ENCODE assay signal across 1 cellular context in the genomic region with DNA sequence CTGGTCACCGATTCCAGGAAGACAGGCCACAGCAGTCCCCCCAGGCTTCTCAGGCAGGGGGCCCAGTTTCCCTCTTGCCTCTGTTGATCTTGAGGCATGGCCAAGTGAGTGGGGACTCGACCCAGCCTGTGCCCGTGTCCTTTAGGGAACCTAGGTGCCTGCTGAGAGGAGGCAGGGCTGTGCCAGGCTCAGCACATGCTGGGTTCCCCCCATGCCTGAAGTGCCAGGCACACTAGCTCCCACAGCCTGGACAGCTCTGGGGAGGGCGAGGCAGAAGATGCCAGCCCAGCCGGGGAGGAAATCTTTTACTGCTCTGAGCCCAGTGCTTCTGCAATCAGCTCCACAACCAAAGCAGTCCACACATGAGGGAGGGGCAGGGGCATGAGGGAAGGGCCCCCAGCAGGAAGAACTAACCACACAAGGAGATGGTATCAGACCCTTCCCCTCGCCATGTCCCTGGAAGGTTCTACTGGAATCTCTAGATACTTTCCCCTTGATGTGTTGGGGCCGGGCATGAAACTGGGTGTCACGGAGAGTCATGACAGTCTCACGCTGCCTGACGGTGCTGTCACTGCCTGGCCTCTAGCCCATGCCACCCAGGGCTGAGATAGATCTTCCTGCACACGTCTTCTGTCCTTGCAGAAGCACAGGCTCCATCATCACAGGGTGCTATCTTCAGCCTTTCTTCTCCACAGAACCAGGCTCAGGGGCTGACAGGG.
TF ChIP-seq lines count a peak whose summit lies in the region.

No MANE protein-coding gene starts in this region.

TF ChIP-seq in HepG2, 621 proteins besides CTCF, POLR2A, EP300 and RAD21 (continued from another document):
- TF ChIP-seq, protein P1, sequence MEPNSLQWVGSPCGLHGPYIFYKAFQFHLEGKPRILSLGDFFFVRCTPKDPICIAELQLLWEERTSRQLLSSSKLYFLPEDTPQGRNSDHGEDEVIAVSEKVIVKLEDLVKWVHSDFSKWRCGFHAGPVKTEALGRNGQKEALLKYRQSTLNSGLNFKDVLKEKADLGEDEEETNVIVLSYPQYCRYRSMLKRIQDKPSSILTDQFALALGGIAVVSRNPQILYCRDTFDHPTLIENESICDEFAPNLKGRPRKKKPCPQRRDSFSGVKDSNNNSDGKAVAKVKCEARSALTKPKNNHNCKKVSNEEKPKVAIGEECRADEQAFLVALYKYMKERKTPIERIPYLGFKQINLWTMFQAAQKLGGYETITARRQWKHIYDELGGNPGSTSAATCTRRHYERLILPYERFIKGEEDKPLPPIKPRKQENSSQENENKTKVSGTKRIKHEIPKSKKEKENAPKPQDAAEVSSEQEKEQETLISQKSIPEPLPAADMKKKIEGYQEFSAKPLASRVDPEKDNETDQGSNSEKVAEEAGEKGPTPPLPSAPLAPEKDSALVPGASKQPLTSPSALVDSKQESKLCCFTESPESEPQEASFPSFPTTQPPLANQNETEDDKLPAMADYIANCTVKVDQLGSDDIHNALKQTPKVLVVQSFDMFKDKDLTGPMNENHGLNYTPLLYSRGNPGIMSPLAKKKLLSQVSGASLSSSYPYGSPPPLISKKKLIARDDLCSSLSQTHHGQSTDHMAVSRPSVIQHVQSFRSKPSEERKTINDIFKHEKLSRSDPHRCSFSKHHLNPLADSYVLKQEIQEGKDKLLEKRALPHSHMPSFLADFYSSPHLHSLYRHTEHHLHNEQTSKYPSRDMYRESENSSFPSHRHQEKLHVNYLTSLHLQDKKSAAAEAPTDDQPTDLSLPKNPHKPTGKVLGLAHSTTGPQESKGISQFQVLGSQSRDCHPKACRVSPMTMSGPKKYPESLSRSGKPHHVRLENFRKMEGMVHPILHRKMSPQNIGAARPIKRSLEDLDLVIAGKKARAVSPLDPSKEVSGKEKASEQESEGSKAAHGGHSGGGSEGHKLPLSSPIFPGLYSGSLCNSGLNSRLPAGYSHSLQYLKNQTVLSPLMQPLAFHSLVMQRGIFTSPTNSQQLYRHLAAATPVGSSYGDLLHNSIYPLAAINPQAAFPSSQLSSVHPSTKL (CRISPR knock-in tag; IDR thresholded peaks at IDR 0.05) = no peak
- peak; percentile 6 for TF ChIP-seq ZNF883 (CRISPR knock-in tag; IDR thresholded peaks at IDR 0.05; ENCODE audit: not compliant biosample characterization)
- TF ChIP-seq ZNF496 (CRISPR knock-in tag; IDR thresholded peaks at IDR 0.05; ENCODE audit: insufficient replicate concordance) = no peak
- TF ChIP-seq FOXA1 (IDR thresholded peaks at IDR 0.05) = no peak
- TF ChIP-seq FOXA1 (CRISPR knock-in tag; IDR thresholded peaks at IDR 0.05) = no peak
- TF ChIP-seq ZNF720 (CRISPR knock-in tag; IDR thresholded peaks at IDR 0.05) = no peak
- TF ChIP-seq ZSCAN30 (CRISPR knock-in tag; IDR thresholded peaks at IDR 0.05) = no peak
- no peak for TF ChIP-seq CREM (IDR thresholded peaks at IDR 0.05)
- no peak for TF ChIP-seq CREM (CRISPR knock-in tag; IDR thresholded peaks at IDR 0.05)
- no peak for TF ChIP-seq ZNF607 (CRISPR knock-in tag; IDR thresholded peaks at IDR 0.05; ENCODE audit: borderline replicate concordance)
- 0 out of 2 replicates have a peak, but pooled peaks have one; percentile 23 for TF ChIP-seq ZNF350 (CRISPR knock-in tag; IDR thresholded peaks at IDR 0.05; ENCODE audit: borderline replicate concordance, low read depth)
- 0 out of 2 replicates have a peak, but pooled peaks have one; percentile 14 for TF ChIP-seq ZNF274 (CRISPR knock-in tag; IDR thresholded peaks at IDR 0.05)
- TF ChIP-seq, protein P2, sequence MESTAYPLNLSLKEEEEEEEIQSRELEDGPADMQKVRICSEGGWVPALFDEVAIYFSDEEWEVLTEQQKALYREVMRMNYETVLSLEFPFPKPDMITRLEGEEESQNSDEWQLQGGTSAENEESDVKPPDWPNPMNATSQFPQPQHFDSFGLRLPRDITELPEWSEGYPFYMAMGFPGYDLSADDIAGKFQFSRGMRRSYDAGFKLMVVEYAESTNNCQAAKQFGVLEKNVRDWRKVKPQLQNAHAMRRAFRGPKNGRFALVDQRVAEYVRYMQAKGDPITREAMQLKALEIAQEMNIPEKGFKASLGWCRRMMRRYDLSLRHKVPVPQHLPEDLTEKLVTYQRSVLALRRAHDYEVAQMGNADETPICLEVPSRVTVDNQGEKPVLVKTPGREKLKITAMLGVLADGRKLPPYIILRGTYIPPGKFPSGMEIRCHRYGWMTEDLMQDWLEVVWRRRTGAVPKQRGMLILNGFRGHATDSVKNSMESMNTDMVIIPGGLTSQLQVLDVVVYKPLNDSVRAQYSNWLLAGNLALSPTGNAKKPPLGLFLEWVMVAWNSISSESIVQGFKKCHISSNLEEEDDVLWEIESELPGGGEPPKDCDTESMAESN (CRISPR knock-in tag; conservative IDR thresholded peaks at IDR 0.05) = no peak; the same call in 1 of the 2 replicates
- TF ChIP-seq, protein P3, sequence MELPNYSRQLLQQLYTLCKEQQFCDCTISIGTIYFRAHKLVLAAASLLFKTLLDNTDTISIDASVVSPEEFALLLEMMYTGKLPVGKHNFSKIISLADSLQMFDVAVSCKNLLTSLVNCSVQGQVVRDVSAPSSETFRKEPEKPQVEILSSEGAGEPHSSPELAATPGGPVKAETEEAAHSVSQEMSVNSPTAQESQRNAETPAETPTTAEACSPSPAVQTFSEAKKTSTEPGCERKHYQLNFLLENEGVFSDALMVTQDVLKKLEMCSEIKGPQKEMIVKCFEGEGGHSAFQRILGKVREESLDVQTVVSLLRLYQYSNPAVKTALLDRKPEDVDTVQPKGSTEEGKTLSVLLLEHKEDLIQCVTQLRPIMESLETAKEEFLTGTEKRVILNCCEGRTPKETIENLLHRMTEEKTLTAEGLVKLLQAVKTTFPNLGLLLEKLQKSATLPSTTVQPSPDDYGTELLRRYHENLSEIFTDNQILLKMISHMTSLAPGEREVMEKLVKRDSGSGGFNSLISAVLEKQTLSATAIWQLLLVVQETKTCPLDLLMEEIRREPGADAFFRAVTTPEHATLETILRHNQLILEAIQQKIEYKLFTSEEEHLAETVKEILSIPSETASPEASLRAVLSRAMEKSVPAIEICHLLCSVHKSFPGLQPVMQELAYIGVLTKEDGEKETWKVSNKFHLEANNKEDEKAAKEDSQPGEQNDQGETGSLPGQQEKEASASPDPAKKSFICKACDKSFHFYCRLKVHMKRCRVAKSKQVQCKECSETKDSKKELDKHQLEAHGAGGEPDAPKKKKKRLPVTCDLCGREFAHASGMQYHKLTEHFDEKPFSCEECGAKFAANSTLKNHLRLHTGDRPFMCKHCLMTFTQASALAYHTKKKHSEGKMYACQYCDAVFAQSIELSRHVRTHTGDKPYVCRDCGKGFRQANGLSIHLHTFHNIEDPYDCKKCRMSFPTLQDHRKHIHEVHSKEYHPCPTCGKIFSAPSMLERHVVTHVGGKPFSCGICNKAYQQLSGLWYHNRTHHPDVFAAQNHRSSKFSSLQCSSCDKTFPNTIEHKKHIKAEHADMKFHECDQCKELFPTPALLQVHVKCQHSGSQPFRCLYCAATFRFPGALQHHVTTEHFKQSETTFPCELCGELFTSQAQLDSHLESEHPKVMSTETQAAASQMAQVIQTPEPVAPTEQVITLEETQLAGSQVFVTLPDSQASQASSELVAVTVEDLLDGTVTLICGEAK (IDR thresholded peaks at IDR 0.05) = no peak
- TF ChIP-seq, protein P3 (CRISPR knock-in tag; IDR thresholded peaks at IDR 0.05) = no peak
- TF ChIP-seq SOX13 (IDR thresholded peaks at IDR 0.05) = no peak
- no peak for TF ChIP-seq SOX13 (CRISPR knock-in tag; conservative IDR thresholded peaks at IDR 0.05 in 1 of 2, IDR thresholded peaks at IDR 0.05 in 1 of 2)
- 0 out of 2 replicates have a peak, but pooled peaks have one; percentile 14 for TF ChIP-seq ZBTB38 (CRISPR knock-in tag; IDR thresholded peaks at IDR 0.05)
- 0 out of 2 replicates have a peak, but pooled peaks have one; percentile 17 for TF ChIP-seq DNMT1 (CRISPR knock-in tag; IDR thresholded peaks at IDR 0.05)
TF ChIP-seq in HepG2: peak in this region for 8.
